Comparison of ENCODE assay signal across 22 cellular contexts in genomic region chr14:64581363-64581762, GRCh38. TPM values are rescaled to one million over a fixed set of nuclear protein-coding genes. Genes with fewer than 3 reads are reported as not detected.
DNase-seq lines count a peak whose midpoint lies in the region; ATAC-seq and TF ChIP-seq lines count a peak whose summit lies in the region.
"Had no signal": no experiment of that assay in that cellular context is flagged by ENCODE, and none has a peak within 500 bp of the region (broad histone marks: within the 10 kb centered on the region; RNA-seq: fewer than 3 reads in every experiment).

No MANE protein-coding gene starts in this region.

- no peak overlapping the region for H3K4me3 Mint-ChIP-seq in GM23338
- H3K4me3 Mint-ChIP-seq: CD8-positive, alpha-beta T cell had no signal

- no peak overlapping the region for H3K27ac ChIP-seq in GM23338 (ENCODE audit: low read depth)
- peak overlapping the region; percentile 5 for H3K27ac ChIP-seq in psoas muscle
- no peak overlapping the region for H3K27ac ChIP-seq in tibial artery
- H3K27ac ChIP-seq: A549, BLaER1, PC-9, SJCRH30 had no signal

- peak overlapping the region; percentile 29; the same call in 1 of the 2 replicates for H3K4me2 ChIP-seq in GM23338
- H3K4me2 ChIP-seq: A549, BLaER1, PC-9 had no signal

- TF ChIP-seq CTCF in GM23338 (conservative IDR thresholded peaks at IDR 0.05; ENCODE audit: low read depth in 2 of 2) (no peak), psoas muscle (IDR thresholded peaks at IDR 0.05) (no peak), tibial artery (IDR thresholded peaks at IDR 0.05) (no peak)

- H3K9me3 Mint-ChIP-seq in GM23338: no peaks in the 10 kb centered on the region
- H3K9me3 Mint-ChIP-seq: CD8-positive, alpha-beta T cell; IgD-negative memory B cell had no signal

- H3K27me3 ChIP-seq in GM23338 (ENCODE audit: insufficient read depth) (no peaks in the 10 kb centered on the region), psoas muscle (ENCODE audit: insufficient read depth in 3 of 3, low read length in 2 of 3) (no peaks in the 10 kb centered on the region), tibial artery (no peaks in the 10 kb centered on the region)
- H3K27me3 ChIP-seq: BLaER1, SJCRH30 had no signal

- no peaks in the 10 kb centered on the region for H3K36me3 Mint-ChIP-seq in GM23338 (ENCODE audit: low read depth)
- H3K36me3 Mint-ChIP-seq: CD8-positive, alpha-beta T cell; IgD-negative memory B cell had no signal

- H3K4me1 Mint-ChIP-seq in GM23338: peaks cover 27% of the 10 kb centered on the region
- H3K4me1 Mint-ChIP-seq: IgD-negative memory B cell had no signal

- no peaks in the 10 kb centered on the region for H3K79me2 ChIP-seq in GM23338 (replicated peaks; ENCODE audit: insufficient read depth)

- in situ Hi-C loops in G401 (cut with HindIII; ENCODE audit: low sequenced_read_pairs): no loop called here

- H4K20me1 ChIP-seq in GM23338 (replicated peaks; ENCODE audit: insufficient read depth): no peaks in the 10 kb centered on the region
- H4K20me1 ChIP-seq: BLaER1 had no signal

- peak overlapping the region; percentile 5; the same call in 1 of the 2 replicates for H3K27ac Mint-ChIP-seq in GM23338
- H3K27ac Mint-ChIP-seq: CD8-positive, alpha-beta T cell; IgD-negative memory B cell had no signal

- H3K36me3 ChIP-seq in GM23338 (ENCODE audit: insufficient read depth): no peaks in the 10 kb centered on the region
- no peaks in the 10 kb centered on the region for H3K36me3 ChIP-seq in psoas muscle (ENCODE audit: insufficient read depth in 1 of 2, low read depth in 1 of 2)
- H3K36me3 ChIP-seq in tibial artery: no peaks in the 10 kb centered on the region
- H3K36me3 ChIP-seq: BLaER1, SJCRH30 had no signal

- H3K9me2 ChIP-seq in GM23338 (ENCODE audit: insufficient read depth): no peaks in the 10 kb centered on the region

- no peak; the same call in 1 of the 3 replicates for ATAC-seq in GM23338
- ATAC-seq in psoas muscle: no peak
- ATAC-seq in GM21825 (IDR thresholded peaks at IDR 0.05; ENCODE audit: unreplicated experiment): no peak
- no peak for ATAC-seq in GM21367 (IDR thresholded peaks at IDR 0.05; ENCODE audit: unreplicated experiment)
- ATAC-seq: A549; CD8-positive, alpha-beta T cell had no signal

- peaks cover 2% of the 10 kb centered on the region for H3K27me3 Mint-ChIP-seq in GM23338 (ENCODE audit: insufficient read depth, low read depth, poor library complexity)
- H3K27me3 Mint-ChIP-seq: IgD-negative memory B cell had no signal

- intact Hi-C loops in psoas muscle (cut with DNase I) (no loop called here), tibial artery (cut with DNase I; ENCODE audit: low total_unique reads) (no loop called here)

- H3K9me3 ChIP-seq in psoas muscle (no peaks in the 10 kb centered on the region), tibial artery (no peaks in the 10 kb centered on the region)
- H3K9me3 ChIP-seq: A549, BLaER1, SJCRH30 had no signal

- H3F3A ChIP-seq in GM23338 (replicated peaks; ENCODE audit: low read depth): no peaks in the 10 kb centered on the region

- DNase-seq in GM23338 (ENCODE audit: low spot score) (no peak), amniotic epithelial cell (ENCODE audit: low read depth) (peak; percentile 6), kidney glomerular epithelial cell (lab: John Stamatoyannopoulos, UW) (peak; percentile 17), psoas muscle (no peak), G401 (ENCODE audit: low spot score) (no peak), tibial artery (no peak)
- DNase-seq: CD8-positive, alpha-beta T cell; DMS79; Karpas-422; MM.1S; NCI-H1092; NCI-H1436 treated with DMSO at 0.1 percent for 48 hours; NCI-H2029; NCI-H2171; NCI-H526; PC-9; SJCRH30 had no signal

- H3K4me3 ChIP-seq in GM23338: no peak overlapping the region
- no peak overlapping the region for H3K4me3 ChIP-seq in psoas muscle
- H3K4me3 ChIP-seq in tibial artery: no peak overlapping the region
- H3K4me3 ChIP-seq: A549, BLaER1, PC-9, SJCRH30 had no signal

- 79 to 81% (median 79%) methylated on average over 2 of the region's 2 CpGs for WGBS in psoas muscle, 3 donors

- H3K4me1 ChIP-seq in GM23338 (ENCODE audit: insufficient read depth) (peaks cover 17% of the 10 kb centered on the region), psoas muscle (peaks cover 23% of the 10 kb centered on the region), tibial artery (no peaks in the 10 kb centered on the region)
- H3K4me1 ChIP-seq: BLaER1, SJCRH30 had no signal

- peak overlapping the region; percentile 72; the same call in 1 of the 2 replicates for H2AFZ ChIP-seq in GM23338
- H2AFZ ChIP-seq: PC-9 had no signal

TF ChIP-seq in GM23338, 12 proteins besides CTCF, POLR2A, EP300 and RAD21 (continues in another document):
- TF ChIP-seq JUNB (IDR thresholded peaks at IDR 0.05; ENCODE audit: unreplicated experiment) (no peak), ETS1 (IDR thresholded peaks at IDR 0.05) (no peak), ZNF114 (CRISPR knock-in tag; IDR thresholded peaks at IDR 0.05) (no peak)
- TF ChIP-seq, protein P1, sequence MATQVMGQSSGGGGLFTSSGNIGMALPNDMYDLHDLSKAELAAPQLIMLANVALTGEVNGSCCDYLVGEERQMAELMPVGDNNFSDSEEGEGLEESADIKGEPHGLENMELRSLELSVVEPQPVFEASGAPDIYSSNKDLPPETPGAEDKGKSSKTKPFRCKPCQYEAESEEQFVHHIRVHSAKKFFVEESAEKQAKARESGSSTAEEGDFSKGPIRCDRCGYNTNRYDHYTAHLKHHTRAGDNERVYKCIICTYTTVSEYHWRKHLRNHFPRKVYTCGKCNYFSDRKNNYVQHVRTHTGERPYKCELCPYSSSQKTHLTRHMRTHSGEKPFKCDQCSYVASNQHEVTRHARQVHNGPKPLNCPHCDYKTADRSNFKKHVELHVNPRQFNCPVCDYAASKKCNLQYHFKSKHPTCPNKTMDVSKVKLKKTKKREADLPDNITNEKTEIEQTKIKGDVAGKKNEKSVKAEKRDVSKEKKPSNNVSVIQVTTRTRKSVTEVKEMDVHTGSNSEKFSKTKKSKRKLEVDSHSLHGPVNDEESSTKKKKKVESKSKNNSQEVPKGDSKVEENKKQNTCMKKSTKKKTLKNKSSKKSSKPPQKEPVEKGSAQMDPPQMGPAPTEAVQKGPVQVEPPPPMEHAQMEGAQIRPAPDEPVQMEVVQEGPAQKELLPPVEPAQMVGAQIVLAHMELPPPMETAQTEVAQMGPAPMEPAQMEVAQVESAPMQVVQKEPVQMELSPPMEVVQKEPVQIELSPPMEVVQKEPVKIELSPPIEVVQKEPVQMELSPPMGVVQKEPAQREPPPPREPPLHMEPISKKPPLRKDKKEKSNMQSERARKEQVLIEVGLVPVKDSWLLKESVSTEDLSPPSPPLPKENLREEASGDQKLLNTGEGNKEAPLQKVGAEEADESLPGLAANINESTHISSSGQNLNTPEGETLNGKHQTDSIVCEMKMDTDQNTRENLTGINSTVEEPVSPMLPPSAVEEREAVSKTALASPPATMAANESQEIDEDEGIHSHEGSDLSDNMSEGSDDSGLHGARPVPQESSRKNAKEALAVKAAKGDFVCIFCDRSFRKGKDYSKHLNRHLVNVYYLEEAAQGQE (IDR thresholded peaks at IDR 0.05; ENCODE audit: unreplicated experiment): no peak

RNA-seq across cellular contexts. Expression of gene PPP1R36, which starts 31.6 kb away (rescaled TPM):
- total RNA-seq in GM23338 (2014; rRNA removed; shearing (Covaris generic)): 0.42 TPM in 1 of 2 replicates, not detected in the other
- polyA plus RNA-seq in GM23338 (2016; fragmentation: Nextera tagmentation; extraction: Ambion mirVana) (0.45 and 1.4 TPM in 2 replicates), psoas muscle (under 1 TPM in 2 of 3 donors, not detected in 1; 0.16 to 0.86 TPM)
- under 1 TPM in 3 of 4 donors, not detected in 1; 0.30 to 0.71 (median 0.46) TPM for total RNA-seq in psoas muscle
- total RNA-seq in G401 (2014; rRNA removed; shearing (Covaris generic)): 0.25 TPM in 1 of 2 replicates, not detected in the other
- total RNA-seq: PC-9 had no signal
- polyA plus RNA-seq: IgD-negative memory B cell had no signal

RNA-seq across cellular contexts. Expression of gene HSPA2, which starts 40.8 kb away (rescaled TPM):
- total RNA-seq in GM23338 (2014; rRNA removed; shearing (Covaris generic)): 114 and 130 TPM in 2 replicates
- polyA plus RNA-seq in GM23338 (2016; fragmentation: Nextera tagmentation; extraction: Ambion mirVana) (86.1 and 88.5 TPM in 2 replicates), psoas muscle (100 to 1,000 TPM in 1 of 3 donors, 10 to 100 TPM in 1, 1 to 10 TPM in 1; 4.1 to 180 (median 33.8) TPM)
- total RNA-seq in psoas muscle: 10 to 100 TPM; 25.0 to 65.6 (median 54.1) TPM
- total RNA-seq in G401 (2014; rRNA removed; shearing (Covaris generic)): not detected in 2 replicates

Comparison
In these comparisons a context has a peak if more than half of its experiments do, and no peak if none do; other contexts are left out.
1. DNase-seq: peak in amniotic epithelial cell (single experiment) and kidney glomerular epithelial cell (single experiment); none in GM23338 (single experiment), psoas muscle (0 of 2), G401 (single experiment) and tibial artery (0 of 2).
2. RNA of gene HSPA2, which starts 40.8 kb away (total RNA-seq): 114 to 130 TPM in GM23338 and 25.0 to 65.6 TPM in psoas muscle; not detected in G401; every median in the first group is over 10 times any median in the second.